In genomic region chr12:109440851-109441490, GRCh38 we compare ENCODE assay signal across 17 cellular contexts. TPM values are rescaled to one million over a fixed set of nuclear protein-coding genes. Genes with fewer than 3 reads are reported as not detected.
A peak's percentile ranks its signal among the peaks of the same experiment; 100 is the strongest.
DNase-seq lines count a peak whose midpoint lies in the region; ATAC-seq, FAIRE-seq and TF ChIP-seq lines count a peak whose summit lies in the region.
"Had no signal": no experiment of that assay in that cellular context is flagged by ENCODE, and none has a peak within 500 bp of the region (broad histone marks: within the 10 kb centered on the region; RNA-seq: fewer than 3 reads in every experiment).

No MANE protein-coding gene starts in this region.

- no CpG with 5 or more reads among the region's 9 CpGs for WGBS in trophoblast cell (ENCODE audit: extremely low coverage, insufficient coverage, insufficient read length)
- 49 to 52% methylated on average over 9 of the region's 9 CpGs for WGBS in pancreas, 2 donors

- H3K36me3 ChIP-seq in trophoblast cell (ENCODE audit: control insufficient read depth in 1 of 2, insufficient read depth in 2 of 2, low read length in 2 of 2) (peaks cover 5 to 10% of the 10 kb centered on the region in 2 experiments), pancreas (peaks cover 0 to 4% (median 0%) of the 10 kb centered on the region in 3 donors)

- H2AK5ac ChIP-seq in trophoblast cell (ENCODE audit: low read length) = no peak overlapping the region

- no peaks in the 10 kb centered on the region for H3K9me3 ChIP-seq in trophoblast cell (ENCODE audit: insufficient read depth, low read depth, low read length)
- no peaks in the 10 kb centered on the region for H3K9me3 ChIP-seq in pancreas
- H3K9me3 ChIP-seq: A549 had no signal

- intact Hi-C loops in pancreas (cut with DNase I) = no loop called here

- TF ChIP-seq CTCF in pancreas (IDR thresholded peaks at IDR 0.05) = no peak

- H3K79me2 ChIP-seq in trophoblast cell (ENCODE audit: control insufficient read depth, insufficient read depth, low read length, poor library complexity) = no peaks in the 10 kb centered on the region

- H3K27ac ChIP-seq in trophoblast cell (ENCODE audit: low read depth, low read length) (no peak overlapping the region), pancreas (no peak overlapping the region)
- H3K27ac ChIP-seq: A549, dorsolateral prefrontal cortex, foreskin keratinocyte had no signal

- no peak overlapping the region for H4K8ac ChIP-seq in trophoblast cell (ENCODE audit: low read depth, low read length)

- H4K12ac ChIP-seq in trophoblast cell (ENCODE audit: low read depth, low read length) = no peak overlapping the region

- H3K14ac ChIP-seq in trophoblast cell (ENCODE audit: low read length) = no peak overlapping the region

- H3K23ac ChIP-seq in trophoblast cell (ENCODE audit: low read length) = no peak overlapping the region

- no peak overlapping the region for H2BK5ac ChIP-seq in trophoblast cell (ENCODE audit: low read depth, low read length, poor library complexity)

- no peak overlapping the region for H3K4me2 ChIP-seq in trophoblast cell (ENCODE audit: low read length)
- H3K4me2 ChIP-seq: A549 had no signal

- no peaks in the 10 kb centered on the region for H3K27me3 ChIP-seq in trophoblast cell (ENCODE audit: insufficient read depth, low read length)
- H3K27me3 ChIP-seq in pancreas = no peaks in the 10 kb centered on the region
- H3K27me3 ChIP-seq: dorsolateral prefrontal cortex, foreskin keratinocyte had no signal

- no peaks in the 10 kb centered on the region for H3K79me1 ChIP-seq in trophoblast cell (ENCODE audit: low read length)

- H3K4me1 ChIP-seq in trophoblast cell (ENCODE audit: control insufficient read depth in 1 of 2, insufficient read depth in 2 of 2, low read length in 2 of 2) = peaks cover 2 to 3% of the 10 kb centered on the region in 2 experiments
- no peaks in the 10 kb centered on the region for H3K4me1 ChIP-seq in pancreas
- H3K4me1 ChIP-seq: A549, foreskin keratinocyte had no signal

- H2BK12ac ChIP-seq in trophoblast cell (ENCODE audit: low read length) = no peak overlapping the region

- ATAC-seq in pancreas = no peak
- ATAC-seq: A549; activated CD4-positive, alpha-beta T cell treated with anti-CD3 and anti-CD28 coated beads for 36 hours; foreskin keratinocyte had no signal

- no peak overlapping the region for H4K91ac ChIP-seq in trophoblast cell (ENCODE audit: low read depth, low read length)

- H2AFZ ChIP-seq in trophoblast cell (ENCODE audit: insufficient read depth, low read length, poor library complexity) = no peak overlapping the region

- DNase-seq in NCI-H2081 (lab: John Stamatoyannopoulos, UW) (peak; percentile 62 to 63), NCI-H2081 treated with DMSO at 0.1 percent for 48 hours (lab: John Stamatoyannopoulos, UW) (no peak), NCI-H2029 (lab: John Stamatoyannopoulos, UW) (peak; percentile 58), astrocyte of the hippocampus (ENCODE audit: low read depth, low spot score) (peak; percentile 35), trophoblast cell (peak; percentile 82 to 90), pancreas (no peak), mucosa of gallbladder (ENCODE audit: low spot score) (no peak), Ammon's horn (ENCODE audit: low spot score) (no peak)
- DNase-seq: activated CD4-positive, alpha-beta T cell treated with anti-CD3 and anti-CD28 coated beads for 36 hours; dorsolateral prefrontal cortex; foreskin keratinocyte; IMR-90; mesenchymal stem cell; NCI-H1694; stimulated activated CD4-positive, alpha-beta T cell treated with anti-CD3 and anti-CD28 coated beads, Interleukin-15, amount 100 ng/mL, for 24 hours had no signal

- H3K4ac ChIP-seq in trophoblast cell (ENCODE audit: low read depth, low read length) = no peak overlapping the region

- no peak overlapping the region for H2BK120ac ChIP-seq in trophoblast cell (ENCODE audit: insufficient read depth, low read length, poor library complexity)

- no peak overlapping the region for H3K9ac ChIP-seq in trophoblast cell (ENCODE audit: low read length)

- H3K4me3 ChIP-seq in trophoblast cell (ENCODE audit: low read depth, low read length) = no peak overlapping the region
- no peak overlapping the region for H3K4me3 ChIP-seq in pancreas
- H3K4me3 ChIP-seq: A549, dorsolateral prefrontal cortex had no signal

- no peak overlapping the region for H3K18ac ChIP-seq in trophoblast cell (ENCODE audit: low read length)

- no peak for FAIRE-seq in pancreas (lab: Jason Lieb, UNC)
- FAIRE-seq: A549, astrocyte had no signal

RNA-seq across cellular contexts. Expression of gene KCTD10, which starts 36.1 kb away (rescaled TPM):
- polyA plus RNA-seq in trophoblast cell (2013) = 105 and 107 TPM in 2 replicates
- total RNA-seq in pancreas = 10 to 100 TPM in 4 of 6 donors, 1 to 10 TPM in 2; 6.7 to 16.7 (median 10.7) TPM
- polyA plus RNA-seq in pancreas = 10 to 100 TPM in 1 of 2 donors, 1 to 10 TPM in 1; 9.6 to 12.5 TPM
- 58.1 TPM for total RNA-seq in mucosa of gallbladder

RNA-seq across cellular contexts. Expression of gene UBE3B, which starts 36.5 kb away (rescaled TPM):
- 21.3 and 22.4 TPM in 2 replicates for polyA plus RNA-seq in trophoblast cell (2013)
- total RNA-seq in pancreas (10 to 100 TPM; 10.9 to 25.6 (median 15.1) TPM), mucosa of gallbladder (48.5 TPM)
- 10 to 100 TPM in 1 of 2 donors, 1 to 10 TPM in 1; 9.8 to 12.6 TPM for polyA plus RNA-seq in pancreas

Comparison
In these comparisons a context has a peak if more than half of its experiments do, and no peak if none do; other contexts are left out.
1. DNase-seq: peak in NCI-H2081 (2 of 2), NCI-H2029 (single experiment), astrocyte of the hippocampus (single experiment) and trophoblast cell (2 of 2); none in NCI-H2081 treated with DMSO at 0.1 percent for 48 hours (single experiment), pancreas (0 of 6), mucosa of gallbladder (single experiment) and Ammon's horn (single experiment).